In the genomic region with DNA sequence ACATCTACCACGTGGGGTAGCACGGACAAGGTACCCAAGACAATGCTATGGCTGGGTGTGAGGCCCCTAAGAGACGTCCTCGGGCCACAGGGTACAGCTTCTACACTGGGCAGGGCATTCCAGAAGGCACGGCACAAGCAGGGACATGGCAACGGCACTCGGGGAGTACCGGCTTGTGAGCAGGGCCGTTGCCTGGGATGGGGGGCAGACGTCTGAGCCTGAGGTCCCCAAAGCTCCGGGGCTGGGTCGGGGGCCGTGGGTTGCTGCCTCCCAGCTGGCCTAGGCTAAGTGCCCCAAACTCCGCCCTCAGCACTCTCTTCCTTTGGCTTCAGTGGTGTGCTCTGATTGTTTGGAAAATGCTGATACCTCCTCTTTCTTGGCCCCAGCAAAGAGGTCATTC, we compare ENCODE assay signal across 1 cellular context.
TF ChIP-seq lines count a peak whose summit lies in the region.

No MANE protein-coding gene starts in this region.

TF ChIP-seq in HepG2, 621 proteins besides CTCF, POLR2A, EP300 and RAD21 (continued from another document):
- TF ChIP-seq, protein P1, sequence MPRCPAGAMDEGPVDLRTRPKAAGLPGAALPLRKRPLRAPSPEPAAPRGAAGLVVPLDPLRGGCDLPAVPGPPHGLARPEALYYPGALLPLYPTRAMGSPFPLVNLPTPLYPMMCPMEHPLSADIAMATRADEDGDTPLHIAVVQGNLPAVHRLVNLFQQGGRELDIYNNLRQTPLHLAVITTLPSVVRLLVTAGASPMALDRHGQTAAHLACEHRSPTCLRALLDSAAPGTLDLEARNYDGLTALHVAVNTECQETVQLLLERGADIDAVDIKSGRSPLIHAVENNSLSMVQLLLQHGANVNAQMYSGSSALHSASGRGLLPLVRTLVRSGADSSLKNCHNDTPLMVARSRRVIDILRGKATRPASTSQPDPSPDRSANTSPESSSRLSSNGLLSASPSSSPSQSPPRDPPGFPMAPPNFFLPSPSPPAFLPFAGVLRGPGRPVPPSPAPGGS (CRISPR knock-in tag; IDR thresholded peaks at IDR 0.05): no peak
- no peak for TF ChIP-seq ZNF644 (CRISPR knock-in tag; IDR thresholded peaks at IDR 0.05; ENCODE audit: low read depth)
- no peak for TF ChIP-seq ZNF230 (CRISPR knock-in tag; IDR thresholded peaks at IDR 0.05)
- peak; percentile 34 for TF ChIP-seq ZNF883 (CRISPR knock-in tag; IDR thresholded peaks at IDR 0.05; ENCODE audit: not compliant biosample characterization)
- TF ChIP-seq AGO2 (optimal IDR thresholded peaks at IDR 0.05; ENCODE audit: low read depth, low read length): peak; percentile 24
- TF ChIP-seq TEAD3 (CRISPR knock-in tag; optimal IDR thresholded peaks at IDR 0.05; ENCODE audit: borderline replicate concordance): peak; percentile 14
- no peak for TF ChIP-seq ZNF44 (CRISPR knock-in tag; IDR thresholded peaks at IDR 0.05)
- 0 out of 2 replicates have a peak, but pooled peaks have one; percentile 33 for TF ChIP-seq ZNF720 (CRISPR knock-in tag; IDR thresholded peaks at IDR 0.05)
